Comparison of ENCODE assay signal across 8 cellular contexts in genomic region chr11:47950396-47950795, GRCh38.
DNase-seq lines count a peak whose midpoint lies in the region; ATAC-seq and TF ChIP-seq lines count a peak whose summit lies in the region.

No MANE protein-coding gene starts in this region.

- ATAC-seq in GM19043 (IDR thresholded peaks at IDR 0.05; ENCODE audit: low read depth, unreplicated experiment), result peak; percentile 67
- no peak for ATAC-seq in GM21737 (IDR thresholded peaks at IDR 0.05; ENCODE audit: unreplicated experiment)

- in situ Hi-C loops in GM13977 (cut with MboI; ENCODE audit: low pct_unique_long_range_greater_than_20kb, low sequenced_read_pairs, unreplicated experiment), result no loop called here

- TF ChIP-seq CTCF in GM13977 (IDR thresholded peaks at IDR 0.05; ENCODE audit: extremely low read depth, insufficient read depth, missing control alignments) (no peak), coronary artery (IDR thresholded peaks at IDR 0.05) (no peak)

- DNase-seq in NOMO-1 (lab: John Stamatoyannopoulos, UW; ENCODE audit: unreplicated experiment in 2 of 2) (peak; percentile 81), GM13977 (ENCODE audit: low spot score) (no peak), coronary artery (ENCODE audit: low spot score) (no peak), Ammon's horn (ENCODE audit: low spot score) (no peak)
- DNase-seq in activated effector memory CD4-positive, alpha-beta T cell treated with anti-CD3 and anti-CD28 coated beads, Interleukin-2, amount 50 U/mL, for 16 hours, result peak; percentile 76
- peak; percentile 54 for DNase-seq in stimulated activated CD4-positive, alpha-beta T cell treated with anti-CD3 and anti-CD28 coated beads, Interleukin-2, amount 100 ng/mL, for 4 hours (ENCODE audit: low read depth)

- no peak overlapping the region for H3K4me3 ChIP-seq in coronary artery

- no peak overlapping the region for H3K27ac ChIP-seq in coronary artery

Comparison
In these comparisons a context has a peak if more than half of its experiments do, and no peak if none do; other contexts are left out.
1. DNase-seq: peak in NOMO-1 (2 of 2), activated effector memory CD4-positive, alpha-beta T cell treated with anti-CD3 and anti-CD28 coated beads, Interleukin-2, amount 50 U/mL, for 16 hours (single experiment) and stimulated activated CD4-positive, alpha-beta T cell treated with anti-CD3 and anti-CD28 coated beads, Interleukin-2, amount 100 ng/mL, for 4 hours (single experiment); none in GM13977 (single experiment), coronary artery (single experiment) and Ammon's horn (single experiment).